In genomic region chrX:134721766-134722532, GRCh38 we compare ENCODE assay signal across 24 cellular contexts.
DNase-seq lines count a peak whose midpoint lies in the region; ATAC-seq, FAIRE-seq and TF ChIP-seq lines count a peak whose summit lies in the region.
"Had no signal": no experiment of that assay in that cellular context is flagged by ENCODE, and none has a peak within 500 bp of the region (broad histone marks: within the 10 kb centered on the region; RNA-seq: fewer than 3 reads in every experiment).

No MANE protein-coding gene starts in this region.

- H3K4me3 Mint-ChIP-seq in T-helper 17 cell = no peak overlapping the region
- H3K4me3 Mint-ChIP-seq: CD4-positive, alpha-beta T cell had no signal

- H3K9ac ChIP-seq in smooth muscle cell (ENCODE audit: low read depth) = no peak overlapping the region
- H3K9ac ChIP-seq: BLaER1 had no signal

- H3K79me2 ChIP-seq in smooth muscle cell (ENCODE audit: low read depth) = no peaks in the 10 kb centered on the region

- 91% methylated on average over 9 of the region's 9 CpGs for WGBS in A549 (ENCODE audit: missing lambda C conversion rate)
- WGBS in smooth muscle cell (ENCODE audit: low lambda C conversion rate) = 77% methylated on average over 9 of the region's 9 CpGs

- TF ChIP-seq RAD21 in A549 (conservative IDR thresholded peaks at IDR 0.05 in 1 of 2, IDR thresholded peaks at IDR 0.05 in 1 of 2) = no peak

- H3K4me1 ChIP-seq in A549 (peaks cover 25% of the 10 kb centered on the region), HEK293 (ENCODE audit: control insufficient read depth, insufficient read depth, low read length) (no peaks in the 10 kb centered on the region), SJSA1 (replicated peaks) (peaks cover 30% of the 10 kb centered on the region), smooth muscle cell (ENCODE audit: low read depth) (no peaks in the 10 kb centered on the region)
- H3K4me1 ChIP-seq: BLaER1 had no signal

- no peaks in the 10 kb centered on the region for H3K36me3 ChIP-seq in HEK293 (ENCODE audit: control insufficient read depth in 2 of 2, insufficient read depth in 1 of 2, low read length in 2 of 2)
- H3K36me3 ChIP-seq in SJSA1 = no peaks in the 10 kb centered on the region
- H3K36me3 ChIP-seq in smooth muscle cell (ENCODE audit: low read depth) = no peaks in the 10 kb centered on the region
- H3K36me3 ChIP-seq: BLaER1 had no signal

- no peaks in the 10 kb centered on the region for H3F3A ChIP-seq in smooth muscle cell (ENCODE audit: low read depth)

- no peak overlapping the region for H3K27ac Mint-ChIP-seq in T-helper 17 cell
- H3K27ac Mint-ChIP-seq: CD4-positive, alpha-beta T cell had no signal

- H3K4me1 Mint-ChIP-seq in T-helper 17 cell = peaks cover 5% of the 10 kb centered on the region

- ATAC-seq in A549 = no peak
- no peak for ATAC-seq in T-helper 17 cell
- ATAC-seq in GM19467 (IDR thresholded peaks at IDR 0.05; ENCODE audit: unreplicated experiment) = no peak
- ATAC-seq: Right ventricle myocardium inferior had no signal

- H2AFZ ChIP-seq in smooth muscle cell (ENCODE audit: low read depth) = no peak overlapping the region

- POLR2A ChIA-PET in A549 (lab: Yijun Ruan, JAX) = no interaction called here
- POLR2A ChIA-PET in HEK293 (lab: Yijun Ruan, JAX) = no interaction called here

- H3K4me2 ChIP-seq in A549 = no peak overlapping the region
- no peak overlapping the region for H3K4me2 ChIP-seq in smooth muscle cell
- H3K4me2 ChIP-seq: BLaER1 had no signal

- no peak overlapping the region for H3K27ac ChIP-seq in A549
- no peak overlapping the region for H3K27ac ChIP-seq in HEK293 (ENCODE audit: extremely low read depth, low read depth, low read length)
- H3K27ac ChIP-seq in SJSA1 = peak overlapping the region; percentile 50
- H3K27ac ChIP-seq in smooth muscle cell (ENCODE audit: low read depth) = no peak overlapping the region
- H3K27ac ChIP-seq: BLaER1 had no signal

- TF ChIP-seq CTCF in A549 (IDR thresholded peaks at IDR 0.05) (no peak), HEK293 (tag by site-specific recombination; IDR thresholded peaks at IDR 0.05) (no peak), fibroblast of pulmonary artery (IDR thresholded peaks at IDR 0.05; ENCODE audit: low read length, missing control alignments) (no peak), smooth muscle cell (IDR thresholded peaks at IDR 0.05; ENCODE audit: borderline replicate concordance, insufficient read depth, poor library complexity, severe bottlenecking) (no peak)

- H3K27me3 ChIP-seq in SJSA1 (replicated peaks) (no peaks in the 10 kb centered on the region), smooth muscle cell (ENCODE audit: low read depth) (no peaks in the 10 kb centered on the region)

- FAIRE-seq in A549 (lab: Jason Lieb, UNC) = peak; percentile 61
- FAIRE-seq: GM12891, RCC 7860 had no signal

- peaks cover 4% of the 10 kb centered on the region; the same call in 2 of the 3 replicates for H3K9me3 ChIP-seq in A549
- H3K9me3 ChIP-seq in HEK293 (ENCODE audit: control insufficient read depth, insufficient read depth, low read depth, low read length) = no peaks in the 10 kb centered on the region; the same call in 1 of the 2 replicates
- H3K9me3 ChIP-seq in SJSA1 (replicated peaks) = no peaks in the 10 kb centered on the region
- no peaks in the 10 kb centered on the region for H3K9me3 ChIP-seq in T-helper 17 cell (ENCODE audit: control insufficient read depth, low read length, poor library complexity, severe bottlenecking)
- H3K9me3 ChIP-seq in smooth muscle cell (replicated peaks; ENCODE audit: low read depth) = no peaks in the 10 kb centered on the region

- TF ChIP-seq EP300 in A549 (IDR thresholded peaks at IDR 0.05) = no peak

- no peak for TF ChIP-seq POLR2A in A549 (IDR thresholded peaks at IDR 0.05; ENCODE audit: low read length)

- no peaks in the 10 kb centered on the region for H4K20me1 ChIP-seq in smooth muscle cell (ENCODE audit: low read depth)
- H4K20me1 ChIP-seq: BLaER1 had no signal

- H3K4me3 ChIP-seq in A549 (no peak overlapping the region), HEK293 (ENCODE audit: low read depth, low read length) (no peak overlapping the region), SJSA1 (no peak overlapping the region), fibroblast of pulmonary artery (replicated peaks; ENCODE audit: low read depth, low read length) (no peak overlapping the region), smooth muscle cell (no peak overlapping the region)
- H3K4me3 ChIP-seq: BLaER1 had no signal

- H3K27me3 Mint-ChIP-seq in T-helper 17 cell = peaks cover 2% of the 10 kb centered on the region
- H3K27me3 Mint-ChIP-seq: CD4-positive, alpha-beta T cell had no signal

- CTCF ChIA-PET in A549 (lab: Yijun Ruan, JAX) (no interaction called here), HEK293 (lab: Yijun Ruan, JAX) (interaction anchor here (0.7 kb wide), 1 partner anchor 445 kb away, joined by 4 read pairs; no protein-coding TSS in a partner anchor)

- H3K36me3 Mint-ChIP-seq in T-helper 17 cell (ENCODE audit: low read depth) = no peaks in the 10 kb centered on the region

- no peak for DNase-seq in A549 (ENCODE audit: low read depth in 1 of 2, low spot score in 1 of 2)
- peak in 1 of 2 experiments; percentile 47 for DNase-seq in SJSA1 (ENCODE audit: low read depth in 1 of 2, low spot score in 2 of 2)
- peak; percentile 48 for DNase-seq in fibroblast of pulmonary artery (ENCODE audit: low read depth)
- DNase-seq in T-helper 17 cell = no peak
- DNase-seq in smooth muscle cell (lab: John Stamatoyannopoulos, UW; ENCODE audit: unreplicated experiment) = no peak
- no peak for DNase-seq in NK-92 treated with Interleukin-12 subunit alpha and Interleukin-12 subunit beta, amount 100 ng/mL, for 24 hours (lab: John Stamatoyannopoulos, UW)
- DNase-seq: CD4-positive, alpha-beta T cell; COR-L47; DMS79; GOT3; HCEC 1CT; KG1; NCI-H1105; NCI-H146; NCI-H2029; NCI-H226; NCI-H510A treated with DMSO at 0.1 percent for 48 hours; NCI-H748 treated with DMSO at 0.1 percent for 48 hours had no signal

TF ChIP-seq in A549, 52 proteins besides CTCF, POLR2A, EP300 and RAD21:
- TF ChIP-seq POLR2AphosphoS2 (conservative IDR thresholded peaks at IDR 0.05; ENCODE audit: low read length) (no peak), PHF8 (IDR thresholded peaks at IDR 0.05; ENCODE audit: borderline replicate concordance, low read depth) (no peak), RCOR1 (IDR thresholded peaks at IDR 0.05; ENCODE audit: low read depth, low read length) (no peak), NPAS2 (CRISPR knock-in tag; IDR thresholded peaks at IDR 0.05; ENCODE audit: borderline replicate concordance) (no peak)

TF ChIP-seq in HEK293, 187 proteins besides CTCF, POLR2A, EP300 and RAD21:
- TF ChIP-seq ZSCAN16 (tag by site-specific recombination; IDR thresholded peaks at IDR 0.05) = no peak
- TF ChIP-seq ZNF146 (tag by site-specific recombination; IDR thresholded peaks at IDR 0.05) = peak; percentile 63; the same call in 1 of the 2 replicates
